ENCODE assay signal across 19 cellular contexts in genomic region chr5:1466631-1467265, GRCh38. TPM values are rescaled to one million over a fixed set of nuclear protein-coding genes. Genes with fewer than 3 reads are reported as not detected.
DNase-seq lines count a peak whose midpoint lies in the region; ATAC-seq, FAIRE-seq and TF ChIP-seq lines count a peak whose summit lies in the region.
"Had no signal": no experiment of that assay in that cellular context is flagged by ENCODE, and none has a peak within 500 bp of the region (broad histone marks: within the 10 kb centered on the region; RNA-seq: fewer than 3 reads in every experiment).

No MANE protein-coding gene starts in this region.

- in situ Hi-C loops in HepG2 (cut with HindIII; ENCODE audit: extremely low pct_ligation_motif_present, low pct_unique_long_range_greater_than_20kb), result no loop called here

- peaks cover 10% of the 10 kb centered on the region for H3K4me1 Mint-ChIP-seq in activated T-cell treated with anti-CD3 and anti-CD28 coated beads, Interleukin-2, amount 50 U/mL, for 24 hours (ENCODE audit: low read depth)
- no peaks in the 10 kb centered on the region for H3K4me1 Mint-ChIP-seq in activated T-cell treated with anti-CD3 and anti-CD28 coated beads, Interleukin-2, amount 50 U/mL, for 4 hours (ENCODE audit: low read depth)
- peaks cover 23 to 39% of the 10 kb centered on the region in 2 donors for H3K4me1 Mint-ChIP-seq in stimulated activated naive B cell treated with anti-CD40 and anti-IgM and Interleukin-4, amounts not matched to agents 10 μg/mL and 1 μg/mL and 100 μg/mL, for 72 hours
- H3K4me1 Mint-ChIP-seq: IgD-negative memory B cell had no signal

- H2AFZ ChIP-seq in HepG2 (ENCODE audit: low read length), result no peak overlapping the region

- H3K36me3 ChIP-seq in RWPE2 (ENCODE audit: low read depth) (peaks cover 66% of the 10 kb centered on the region), HepG2 (replicated peaks in 1 of 2; ENCODE audit: control insufficient read depth in 1 of 2, insufficient read depth in 2 of 2, low read length in 2 of 2) (peaks cover 12 to 29% of the 10 kb centered on the region in 2 experiments; a peak in 4 of 5 replicates)

- no peak overlapping the region for H3K4me2 ChIP-seq in HepG2 (ENCODE audit: low read depth, low read length)
- H3K4me2 ChIP-seq: BLaER1 treated with 17β-estradiol and CSF1 and Interleukin-3, amounts not matched to agents 10 nM and 100 nM had no signal

- POLR2A ChIA-PET in HepG2 (lab: Yijun Ruan, JAX), result no interaction called here

- H4K20me1 ChIP-seq in HepG2 (ENCODE audit: insufficient read depth, low read length), result peaks cover 4% of the 10 kb centered on the region; the same call in 1 of the 2 replicates

- no TSS peak for BruUV-seq in HepG2 (replicated peaks; lab: Mats Ljungman, UMichigan)

- no peaks in the 10 kb centered on the region for H3K79me2 ChIP-seq in HepG2 (ENCODE audit: insufficient read depth, low read length)

- WGBS in HepG2 (ENCODE audit: low lambda C conversion rate), result 97% methylated on average over 27 of the region's 37 CpGs

- H3K4me3 ChIP-seq in RWPE2 (ENCODE audit: severe bottlenecking), result no peak overlapping the region
- H3K4me3 ChIP-seq in HepG2 (replicated peaks in 1 of 3; ENCODE audit: insufficient read depth in 1 of 3, low read depth in 2 of 3, low read length in 3 of 3), result no peak overlapping the region
- H3K4me3 ChIP-seq: BLaER1 treated with 17β-estradiol and CSF1 and Interleukin-3, amounts not matched to agents 10 nM and 100 nM had no signal

- H3K27me3 Mint-ChIP-seq in activated T-cell treated with anti-CD3 and anti-CD28 coated beads, Interleukin-2, amount 50 U/mL, for 24 hours, result no peaks in the 10 kb centered on the region
- H3K27me3 Mint-ChIP-seq in activated T-cell treated with anti-CD3 and anti-CD28 coated beads, Interleukin-2, amount 50 U/mL, for 4 hours (ENCODE audit: low read depth), result no peaks in the 10 kb centered on the region
- H3K27me3 Mint-ChIP-seq in stimulated activated naive B cell treated with anti-CD40 and anti-IgM and Interleukin-4, amounts not matched to agents 10 μg/mL and 1 μg/mL and 100 μg/mL, for 72 hours, result no peaks in the 10 kb centered on the region
- H3K27me3 Mint-ChIP-seq: IgD-negative memory B cell had no signal

- no peak overlapping the region for H3K9ac ChIP-seq in HepG2 (ENCODE audit: insufficient read depth, low read depth, low read length)
- H3K9ac ChIP-seq: BLaER1 treated with 17β-estradiol and CSF1 and Interleukin-3, amounts not matched to agents 10 nM and 100 nM had no signal

- no peak; a peak in 1 of 4 replicates for TF ChIP-seq POLR2A in HepG2 (IDR thresholded peaks at IDR 0.05; ENCODE audit: insufficient read depth in 1 of 2, low read depth in 2 of 2, low read length in 2 of 2)

- H3K4me1 ChIP-seq in RWPE2 (ENCODE audit: insufficient read depth, poor library complexity, severe bottlenecking) (no peaks in the 10 kb centered on the region), HepG2 (ENCODE audit: insufficient read depth, low read length) (peaks cover 21% of the 10 kb centered on the region)

- TF ChIP-seq CTCF in RWPE2 (IDR thresholded peaks at IDR 0.05; ENCODE audit: poor library complexity, severe bottlenecking) (no peak), HepG2 (CRISPR knock-in tag; IDR thresholded peaks at IDR 0.05) (no peak)

- H3K9me3 ChIP-seq in RWPE2 (ENCODE audit: severe bottlenecking), result no peaks in the 10 kb centered on the region
- no peaks in the 10 kb centered on the region for H3K9me3 ChIP-seq in HepG2 (ENCODE audit: low read length)

- DNase-seq in activated T-cell treated with anti-CD3 and anti-CD28 coated beads, Interleukin-2, amount 50 U/mL, for 24 hours, result peak; percentile 22
- no peak for DNase-seq in activated T-cell treated with anti-CD3 and anti-CD28 coated beads, Interleukin-2, amount 50 U/mL, for 4 hours
- DNase-seq in RWPE2 (ENCODE audit: low spot score) (peak; percentile 72), HepG2 (ENCODE audit: low spot score) (no peak), RPMI8226 (no peak), SK-N-DZ (ENCODE audit: low spot score) (no peak)
- no peak for DNase-seq in stimulated activated naive B cell treated with anti-CD40 and anti-IgM and Interleukin-4, amounts not matched to agents 10 μg/mL and 1 μg/mL and 100 μg/mL, for 72 hours
- DNase-seq: 8988T, HCEC 1CT, MV-4-11, NCI-H1436, NCI-H2081, NCI-H510A treated with DMSO at 0.1 percent for 48 hours had no signal

- H3K27me3 ChIP-seq in RWPE2 (ENCODE audit: insufficient read depth, poor library complexity, severe bottlenecking), result no peaks in the 10 kb centered on the region
- H3K27me3 ChIP-seq in HepG2 (ENCODE audit: control insufficient read depth in 1 of 2, insufficient read depth in 2 of 2, low read length in 2 of 2), result no peaks in the 10 kb centered on the region
- H3K27me3 ChIP-seq: BLaER1 treated with 17β-estradiol and CSF1 and Interleukin-3, amounts not matched to agents 10 nM and 100 nM had no signal

- peaks cover 12% of the 10 kb centered on the region for H3K9me3 Mint-ChIP-seq in activated T-cell treated with anti-CD3 and anti-CD28 coated beads, Interleukin-2, amount 50 U/mL, for 24 hours
- H3K9me3 Mint-ChIP-seq in activated T-cell treated with anti-CD3 and anti-CD28 coated beads, Interleukin-2, amount 50 U/mL, for 4 hours, result no peaks in the 10 kb centered on the region
- peaks cover 8 to 9% of the 10 kb centered on the region in 2 donors for H3K9me3 Mint-ChIP-seq in stimulated activated naive B cell treated with anti-CD40 and anti-IgM and Interleukin-4, amounts not matched to agents 10 μg/mL and 1 μg/mL and 100 μg/mL, for 72 hours

- FAIRE-seq in HepG2 (lab: Jason Lieb, UNC), result no peak
- FAIRE-seq: GM18507 had no signal

- H3K27ac Mint-ChIP-seq in activated T-cell treated with anti-CD3 and anti-CD28 coated beads, Interleukin-2, amount 50 U/mL, for 24 hours, result no peak overlapping the region
- H3K27ac Mint-ChIP-seq in stimulated activated naive B cell treated with anti-CD40 and anti-IgM and Interleukin-4, amounts not matched to agents 10 μg/mL and 1 μg/mL and 100 μg/mL, for 72 hours, result peak overlapping the region; percentile 80
- H3K27ac Mint-ChIP-seq: IgD-negative memory B cell had no signal

- H3K4me3 Mint-ChIP-seq in activated T-cell treated with anti-CD3 and anti-CD28 coated beads, Interleukin-2, amount 50 U/mL, for 24 hours, result no peak overlapping the region
- H3K4me3 Mint-ChIP-seq in activated T-cell treated with anti-CD3 and anti-CD28 coated beads, Interleukin-2, amount 50 U/mL, for 4 hours, result no peak overlapping the region
- H3K4me3 Mint-ChIP-seq in stimulated activated naive B cell treated with anti-CD40 and anti-IgM and Interleukin-4, amounts not matched to agents 10 μg/mL and 1 μg/mL and 100 μg/mL, for 72 hours, result no peak overlapping the region

- H3K27ac ChIP-seq in RWPE2 (ENCODE audit: poor library complexity, severe bottlenecking), result no peak overlapping the region
- no peak overlapping the region for H3K27ac ChIP-seq in HepG2 (ENCODE audit: extremely low read length, insufficient read depth, low read length)
- H3K27ac ChIP-seq: BLaER1 treated with 17β-estradiol and CSF1 and Interleukin-3, amounts not matched to agents 10 nM and 100 nM had no signal

- intact Hi-C loops in HepG2 (cut with micrococcal nuclease; ENCODE audit: unreplicated experiment), result no loop called here

- CTCF ChIA-PET in HepG2 (lab: Yijun Ruan, JAX; ENCODE audit: low intra/inter-chr PET ratio, low total read pairs), result no interaction called here

- ATAC-seq in activated T-cell treated with anti-CD3 and anti-CD28 coated beads, Interleukin-2, amount 50 U/mL, for 4 hours, result no peak
- no peak for ATAC-seq in RWPE2 (ENCODE audit: low read depth)
- no peak for ATAC-seq in HepG2
- no peak for ATAC-seq in stimulated activated naive B cell treated with anti-CD40 and anti-IgM and Interleukin-4, amounts not matched to agents 10 μg/mL and 1 μg/mL and 100 μg/mL, for 72 hours (replicated peaks)
- no peak for ATAC-seq in activated CD4-positive, CD25-positive, alpha-beta regulatory T cell treated with anti-CD3 and anti-CD28 coated beads, Interleukin-2, amount 50 U/mL, for 24 hours

- TF ChIP-seq RAD21 in HepG2 (CRISPR knock-in tag; IDR thresholded peaks at IDR 0.05), result no peak

- peaks cover 93% of the 10 kb centered on the region for H3K36me3 Mint-ChIP-seq in activated T-cell treated with anti-CD3 and anti-CD28 coated beads, Interleukin-2, amount 50 U/mL, for 24 hours (ENCODE audit: low read depth)
- peaks cover 33% of the 10 kb centered on the region for H3K36me3 Mint-ChIP-seq in activated T-cell treated with anti-CD3 and anti-CD28 coated beads, Interleukin-2, amount 50 U/mL, for 4 hours (ENCODE audit: insufficient read depth)
- H3K36me3 Mint-ChIP-seq in stimulated activated naive B cell treated with anti-CD40 and anti-IgM and Interleukin-4, amounts not matched to agents 10 μg/mL and 1 μg/mL and 100 μg/mL, for 72 hours, result peaks cover 68 to 83% of the 10 kb centered on the region in 2 donors

- TF ChIP-seq EP300 in HepG2 (IDR thresholded peaks at IDR 0.05; ENCODE audit: low read depth in 2 of 2, low read length in 2 of 2) (no peak), HepG2 (CRISPR knock-in tag; IDR thresholded peaks at IDR 0.05; ENCODE audit: borderline replicate concordance) (no peak)

RNA-seq across cellular contexts. Expression of gene SLC6A3, which starts 21.5 kb away (rescaled TPM):
- total RNA-seq in activated T-cell treated with anti-CD3 and anti-CD28 coated beads, Interleukin-2, amount 50 U/mL, for 4 hours, result not detected
- total RNA-seq in HepG2 (2016; rRNA removed; fragmentation: Illumina TruSeq; extraction: Trizol), result not detected in 2 replicates
- not detected in 2 replicates for total RNA-seq in HepG2 (2016; cell fraction: cytosol; rRNA removed; fragmentation: Illumina TruSeq; extraction: Trizol; ENCODE audit: low read depth)
- not detected in 2 replicates for total RNA-seq in HepG2 (2016; cell fraction: insoluble cytoplasmic fraction; rRNA removed; fragmentation: Illumina TruSeq; extraction: Trizol)
- not detected in 2 replicates for total RNA-seq in HepG2 (2016; cell fraction: membrane; rRNA removed; fragmentation: Illumina TruSeq; extraction: Trizol)
- not detected in 2 replicates for total RNA-seq in HepG2 (2016; cell fraction: nucleus; rRNA removed; fragmentation: Illumina TruSeq; extraction: Trizol)
- 0.01 and 0.12 TPM in 2 replicates for polyA plus RNA-seq in HepG2 (2011; rRNA removed)
- 0.03 and 0.06 TPM in 2 replicates for polyA plus RNA-seq in HepG2 (2011; cell fraction: cytosol; rRNA removed)
- 0.18 and 0.36 TPM in 2 replicates for polyA plus RNA-seq in HepG2 (2011; cell fraction: nucleus; rRNA removed)
- polyA plus RNA-seq in HepG2 (2012), result 0.15 and 0.17 TPM in 2 replicates
- not detected in 2 replicates for polyA plus RNA-seq in HepG2 (2016; cell fraction: cytosol; fragmentation: Illumina TruSeq; extraction: Trizol; ENCODE audit: low read depth)
- polyA plus RNA-seq in HepG2 (2016; cell fraction: insoluble cytoplasmic fraction; fragmentation: Illumina TruSeq; extraction: Trizol; ENCODE audit: low read depth), result not detected in 2 replicates
- polyA plus RNA-seq in HepG2 (2016; cell fraction: membrane; fragmentation: Illumina TruSeq; extraction: Trizol; ENCODE audit: low read depth), result not detected in 2 replicates
- polyA plus RNA-seq in HepG2 (2016; cell fraction: nucleus; fragmentation: Illumina TruSeq; extraction: Trizol; ENCODE audit: insufficient read depth, low read depth), result not detected in 2 replicates
- 0.12 and 0.14 TPM in 2 replicates for polyA minus RNA-seq in HepG2 (2011; rRNA and poly(A)+ RNA removed; ENCODE audit: low replicate concordance)
- not detected in 2 replicates for polyA minus RNA-seq in HepG2 (2011; cell fraction: cytosol; rRNA and poly(A)+ RNA removed)
- polyA minus RNA-seq in HepG2 (2011; cell fraction: nucleus; rRNA and poly(A)+ RNA removed), result 0.12 TPM in 1 of 2 replicates, not detected in the other
- 0.02 and 0.10 TPM in 2 replicates for polyA plus RNA-seq in SK-N-DZ (2014; cell fraction: cytosol; rRNA removed)
- 0.32 TPM in 1 of 2 replicates, not detected in the other for polyA plus RNA-seq in SK-N-DZ (2014; cell fraction: nucleus; rRNA removed)
- total RNA-seq: LHCN-M2, SK-MEL-5 had no signal
- polyA plus RNA-seq: IgD-negative memory B cell had no signal

RNA-seq across cellular contexts. Expression of gene LPCAT1, which starts 57.0 kb away (rescaled TPM):
- 10 to 100 TPM; 60.6 to 76.8 (median 65.7) TPM for total RNA-seq in activated T-cell treated with anti-CD3 and anti-CD28 coated beads, Interleukin-2, amount 50 U/mL, for 4 hours
- total RNA-seq in HepG2 (2016; rRNA removed; fragmentation: Illumina TruSeq; extraction: Trizol), result 16.0 and 29.8 TPM in 2 replicates
- 5.1 and 9.2 TPM in 2 replicates for total RNA-seq in HepG2 (2016; cell fraction: cytosol; rRNA removed; fragmentation: Illumina TruSeq; extraction: Trizol; ENCODE audit: low read depth)
- total RNA-seq in HepG2 (2016; cell fraction: insoluble cytoplasmic fraction; rRNA removed; fragmentation: Illumina TruSeq; extraction: Trizol), result 14.3 and 34.5 TPM in 2 replicates
- 14.8 and 16.4 TPM in 2 replicates for total RNA-seq in HepG2 (2016; cell fraction: membrane; rRNA removed; fragmentation: Illumina TruSeq; extraction: Trizol)
- 37.9 and 47.2 TPM in 2 replicates for total RNA-seq in HepG2 (2016; cell fraction: nucleus; rRNA removed; fragmentation: Illumina TruSeq; extraction: Trizol)
- 90.6 and 115 TPM in 2 replicates for polyA plus RNA-seq in HepG2 (2011; rRNA removed)
- polyA plus RNA-seq in HepG2 (2011; cell fraction: cytosol; rRNA removed), result 65.4 and 69.9 TPM in 2 replicates
- polyA plus RNA-seq in HepG2 (2011; cell fraction: nucleus; rRNA removed), result 330 and 361 TPM in 2 replicates
- polyA plus RNA-seq in HepG2 (2012), result 104 and 122 TPM in 2 replicates
- 3.8 and 4.2 TPM in 2 replicates for polyA plus RNA-seq in HepG2 (2016; cell fraction: cytosol; fragmentation: Illumina TruSeq; extraction: Trizol; ENCODE audit: low read depth)
- polyA plus RNA-seq in HepG2 (2016; cell fraction: insoluble cytoplasmic fraction; fragmentation: Illumina TruSeq; extraction: Trizol; ENCODE audit: low read depth), result 18.3 and 19.5 TPM in 2 replicates
- 9.2 and 10.4 TPM in 2 replicates for polyA plus RNA-seq in HepG2 (2016; cell fraction: membrane; fragmentation: Illumina TruSeq; extraction: Trizol; ENCODE audit: low read depth)
- 89.7 and 92.4 TPM in 2 replicates for polyA plus RNA-seq in HepG2 (2016; cell fraction: nucleus; fragmentation: Illumina TruSeq; extraction: Trizol; ENCODE audit: insufficient read depth, low read depth)
- 56.1 and 65.1 TPM in 2 replicates for polyA minus RNA-seq in HepG2 (2011; rRNA and poly(A)+ RNA removed; ENCODE audit: low replicate concordance)
- polyA minus RNA-seq in HepG2 (2011; cell fraction: cytosol; rRNA and poly(A)+ RNA removed), result 44.6 and 51.7 TPM in 2 replicates
- polyA minus RNA-seq in HepG2 (2011; cell fraction: nucleus; rRNA and poly(A)+ RNA removed), result 90.3 and 92.4 TPM in 2 replicates
- polyA plus RNA-seq in SK-N-DZ (2014; cell fraction: cytosol; rRNA removed), result 73.8 and 87.2 TPM in 2 replicates
- 46.6 and 62.7 TPM in 2 replicates for polyA plus RNA-seq in SK-N-DZ (2014; cell fraction: nucleus; rRNA removed)

Comparison
In these comparisons a context has a peak if more than half of its experiments do, and no peak if none do; other contexts are left out.
1. DNase-seq: peak in activated T-cell treated with anti-CD3 and anti-CD28 coated beads, Interleukin-2, amount 50 U/mL, for 24 hours (single experiment) and RWPE2 (single experiment); none in activated T-cell treated with anti-CD3 and anti-CD28 coated beads, Interleukin-2, amount 50 U/mL, for 4 hours (single experiment), HepG2 (single experiment), stimulated activated naive B cell treated with anti-CD40 and anti-IgM and Interleukin-4, amounts not matched to agents 10 μg/mL and 1 μg/mL and 100 μg/mL, for 72 hours (single experiment), RPMI8226 (single experiment) and SK-N-DZ (single experiment).